Comparison of ENCODE assay signal across 31 cellular contexts in the genomic region with DNA sequence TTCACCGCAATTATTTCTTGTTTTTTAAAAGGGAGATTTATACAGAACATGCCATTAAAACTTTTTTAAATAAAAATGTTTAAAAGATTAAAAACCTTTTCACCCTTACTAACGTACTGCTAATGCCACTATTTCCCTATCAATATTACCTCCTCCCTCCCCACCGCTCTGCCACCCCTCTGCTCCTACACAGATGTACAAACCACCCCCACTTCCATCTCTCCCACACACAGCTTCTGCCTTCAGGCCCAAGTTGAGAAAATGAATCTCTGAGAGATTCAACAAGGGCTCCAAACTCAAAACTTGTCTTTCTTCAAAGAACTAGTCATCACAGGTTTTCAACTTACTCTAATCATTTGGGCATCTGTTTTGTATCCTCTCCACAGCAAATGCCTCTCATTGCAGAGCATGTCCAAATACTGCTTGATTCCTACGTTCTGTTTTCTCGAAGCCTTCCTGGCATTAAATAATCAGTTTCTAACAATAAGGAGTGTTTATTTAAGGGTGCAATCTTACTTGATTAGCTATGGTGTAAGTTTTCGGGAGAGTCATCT. TPM values are rescaled to one million over a fixed set of nuclear protein-coding genes. Genes with fewer than 3 reads are reported as not detected.
"Had no signal": no experiment of that assay in that cellular context is flagged by ENCODE, and none has a peak within 500 bp of the region (broad histone marks: within the 10 kb centered on the region; RNA-seq: fewer than 3 reads in every experiment).

No MANE protein-coding gene starts in this region.

- H3K9me3 ChIP-seq: breast epithelium, spleen, thoracic aorta, vagina had no signal

- H3K27me3 ChIP-seq: breast epithelium, spleen, vagina had no signal

- H3K27ac ChIP-seq: breast epithelium, coronary artery, parathyroid adenoma, thoracic aorta, vagina, WERI-Rb-1 had no signal

- H3K4me3 Mint-ChIP-seq: activated T-cell treated with anti-CD3 and anti-CD28 coated beads, Interleukin-2, amount 50 U/mL, for 24 hours; activated T-helper 17 cell treated with anti-CD3 and anti-CD28 coated beads, Interleukin-2, amount 50 U/mL, for 72 hours; effector memory CD8-positive, alpha-beta T cell; naive thymus-derived CD4-positive, alpha-beta T cell; type B pancreatic cell had no signal

- H3K27me3 Mint-ChIP-seq: activated T-cell treated with anti-CD3 and anti-CD28 coated beads, Interleukin-2, amount 50 U/mL, for 24 hours; activated T-helper 17 cell treated with anti-CD3 and anti-CD28 coated beads, Interleukin-2, amount 50 U/mL, for 72 hours; effector memory CD8-positive, alpha-beta T cell; naive thymus-derived CD4-positive, alpha-beta T cell; type B pancreatic cell had no signal

- H3K27ac Mint-ChIP-seq: activated T-cell treated with anti-CD3 and anti-CD28 coated beads, Interleukin-2, amount 50 U/mL, for 24 hours; activated T-helper 17 cell treated with anti-CD3 and anti-CD28 coated beads, Interleukin-2, amount 50 U/mL, for 72 hours; type B pancreatic cell had no signal

- DNase-seq: activated CD4-positive, alpha-beta T cell treated with anti-CD3 and anti-CD28 coated beads for 48 hours; activated CD4-positive, alpha-beta T cell treated with anti-CD3 and anti-CD28 coated beads, Interleukin-2, amount 50 U/mL, for 48 hours; activated CD8-positive, alpha-beta memory T cell treated with anti-CD3 and anti-CD28 coated beads, Interleukin-2, amount 50 U/mL, for 48 hours; activated gamma-delta T cell treated with Interleukin-2 at 50 U/mL for 16 hours; activated naive CD4-positive, alpha-beta T cell treated with anti-CD3 and anti-CD28 coated beads, Interleukin-2, amount 50 U/mL, for 16 hours; activated T-cell treated with anti-CD3 and anti-CD28 coated beads, Interleukin-2, amount 50 U/mL, for 24 hours; effector memory CD8-positive, alpha-beta T cell; erythroblast; foreskin fibroblast; hippocampal formation; left cardiac atrium; left ventricle myocardium superior; naive thymus-derived CD4-positive, alpha-beta T cell; right cardiac atrium; spleen; stimulated activated naive CD4-positive, alpha-beta T cell treated with Interleukin-2 at 50 U/mL for 16 hours; T-helper 9 cell; WERI-Rb-1 had no signal

- H3K4me1 ChIP-seq: breast epithelium, parathyroid adenoma, spleen, vagina had no signal

- H3K4me1 Mint-ChIP-seq: activated T-helper 17 cell treated with anti-CD3 and anti-CD28 coated beads, Interleukin-2, amount 50 U/mL, for 72 hours; naive thymus-derived CD4-positive, alpha-beta T cell had no signal

- H3K4me3 ChIP-seq: breast epithelium, coronary artery, spleen, thoracic aorta, vagina had no signal

- H3K9ac ChIP-seq: parathyroid adenoma had no signal

- ATAC-seq: activated CD4-positive, CD25-positive, alpha-beta regulatory T cell treated with anti-CD3 and anti-CD28 coated beads, Interleukin-2, amount 50 U/mL, for 24 hours; activated T-helper 17 cell treated with anti-CD3 and anti-CD28 coated beads, Interleukin-2, amount 50 U/mL, for 72 hours; effector memory CD8-positive, alpha-beta T cell; left cardiac atrium; left ventricle myocardium superior; naive thymus-derived CD4-positive, alpha-beta T cell; right cardiac atrium had no signal

- H3K9me3 Mint-ChIP-seq: activated T-cell treated with anti-CD3 and anti-CD28 coated beads, Interleukin-2, amount 50 U/mL, for 24 hours; activated T-helper 17 cell treated with anti-CD3 and anti-CD28 coated beads, Interleukin-2, amount 50 U/mL, for 72 hours; effector memory CD8-positive, alpha-beta T cell; type B pancreatic cell had no signal

RNA-seq across cellular contexts. Expression of gene MOGAT1, which starts 47.6 kb away (rescaled TPM):
- total RNA-seq: activated T-helper 17 cell treated with anti-CD3 and anti-CD28 coated beads, Interleukin-2, amount 50 U/mL, for 72 hours; cerebellum; fibroblast of lung; lung microvascular endothelial cell; naive thymus-derived CD4-positive, alpha-beta T cell; pulmonary artery endothelial cell; spleen; T-helper 1 cell treated with Interleukin-12 subunit alpha and Interleukin-12 subunit beta and Interleukin-4 antibody, amounts not matched to agents 30 ng/mL and 1 ng/mL, for 36 hours; thoracic aorta; vagina had no signal
